8 cellular contexts compared by ENCODE assay signal in the genomic region with DNA sequence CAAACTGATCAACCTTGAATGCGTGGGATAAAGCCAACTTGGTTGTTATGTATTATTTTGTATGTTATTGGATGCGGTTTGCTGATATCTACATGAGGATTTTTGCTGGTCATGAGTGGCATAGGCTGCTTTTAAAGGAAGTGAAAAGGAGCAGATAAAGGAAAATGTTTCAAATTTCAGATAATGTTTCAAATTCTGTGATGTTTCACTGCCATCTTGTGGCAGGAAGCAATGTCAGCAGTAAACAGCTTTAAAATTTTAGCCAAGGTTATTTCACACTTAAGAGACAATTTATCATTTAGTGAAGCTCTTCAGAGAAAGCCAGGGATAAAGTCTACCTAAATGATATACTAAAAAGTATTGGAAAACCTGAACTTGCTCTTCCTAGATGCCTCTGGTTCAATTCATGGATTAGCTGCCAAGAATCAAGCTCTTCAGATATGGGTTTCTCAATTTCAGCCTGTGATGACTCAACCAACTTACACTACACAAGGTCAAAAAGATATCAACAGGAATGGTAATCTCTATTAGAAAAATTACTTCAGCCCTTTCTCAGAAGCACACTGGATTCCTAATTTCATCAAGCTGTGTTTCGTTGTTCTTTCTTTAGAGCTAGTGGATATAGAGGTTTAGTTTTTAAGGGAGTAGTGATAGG.
A peak's percentile ranks its signal among the peaks of the same experiment; 100 is the strongest.
DNase-seq lines count a peak whose midpoint lies in the region; ATAC-seq and TF ChIP-seq lines count a peak whose summit lies in the region.

No MANE protein-coding gene starts in this region.

- no peak overlapping the region for H3K4me3 Mint-ChIP-seq in Calu3 (ENCODE audit: low read depth, unreplicated experiment)

- H3K4me3 ChIP-seq in KMS-11 (IDR thresholded peaks at IDR 0.05; ENCODE audit: insufficient read depth, low read depth, low read length), result no peak overlapping the region
- H3K4me3 ChIP-seq in kidney epithelial cell (ENCODE audit: low read depth, low read length), result no peak overlapping the region

- H3K27me3 ChIP-seq in KMS-11 (ENCODE audit: insufficient read depth, low read depth), result no peaks in the 10 kb centered on the region
- no peaks in the 10 kb centered on the region for H3K27me3 ChIP-seq in kidney epithelial cell (ENCODE audit: control insufficient read depth, insufficient read depth, low read length)

- peaks cover 66% of the 10 kb centered on the region for H3K36me3 Mint-ChIP-seq in Calu3 (ENCODE audit: insufficient read depth, unreplicated experiment)

- BruUV-seq in Calu3 (replicated peaks; lab: Mats Ljungman, UMichigan), result no TSS peak

- H3K4me1 ChIP-seq in KMS-11 (ENCODE audit: low read depth, poor library complexity, severe bottlenecking), result no peaks in the 10 kb centered on the region

- H3K36me3 ChIP-seq in KMS-11 (ENCODE audit: insufficient read depth), result no peaks in the 10 kb centered on the region; the same call in 1 of the 2 replicates
- H3K36me3 ChIP-seq in kidney epithelial cell (ENCODE audit: control insufficient read depth, insufficient read depth, low read length), result no peaks in the 10 kb centered on the region

- no peak overlapping the region for H3K27ac Mint-ChIP-seq in Calu3 (ENCODE audit: unreplicated experiment)

- TF ChIP-seq CTCF in Calu3 (IDR thresholded peaks at IDR 0.05; ENCODE audit: unreplicated experiment) (peak; percentile 94), KMS-11 (conservative IDR thresholded peaks at IDR 0.05; ENCODE audit: low read depth, low read length) (peak; percentile 78), kidney epithelial cell (IDR thresholded peaks at IDR 0.05; ENCODE audit: insufficient read depth, low read length, poor library complexity, severe bottlenecking) (peak; percentile 57)

- H3K4me1 Mint-ChIP-seq in Calu3 (ENCODE audit: low read depth, unreplicated experiment), result peaks cover 11% of the 10 kb centered on the region

- H3K27me3 Mint-ChIP-seq in Calu3 (ENCODE audit: unreplicated experiment), result no peaks in the 10 kb centered on the region

- no peak overlapping the region for H3K9ac ChIP-seq in KMS-11

- no peak overlapping the region for H2AFZ ChIP-seq in KMS-11 (ENCODE audit: low read depth)

- no peak overlapping the region for H3K27ac ChIP-seq in KMS-11

- H3K4me2 ChIP-seq in KMS-11, result no peak overlapping the region

- no peaks in the 10 kb centered on the region for H3K79me2 ChIP-seq in KMS-11 (ENCODE audit: insufficient read depth, low read depth)

- CTCF ChIA-PET in Calu3 (lab: Charles Lee), result interaction anchor here (0.6 to 2.6 kb wide), 28 partner anchors 9 to 1743 kb away, joined by 3 to 22 read pairs (median 4); partner anchors contain the start of genes MRM1 and SYNRG

- no peaks in the 10 kb centered on the region for H3K9me3 Mint-ChIP-seq in Calu3 (ENCODE audit: low read depth, unreplicated experiment)

- no peak for DNase-seq in Calu3
- DNase-seq in astrocyte of the hippocampus (ENCODE audit: low read depth, low spot score), result peak; percentile 53
- no peak for DNase-seq in kidney epithelial cell (ENCODE audit: low read depth)
- no peak for DNase-seq in activated effector memory CD4-positive, alpha-beta T cell treated with anti-CD3 and anti-CD28 coated beads, Interleukin-2, amount 50 U/mL, for 16 hours
- no peak for DNase-seq in HuH-7.5 (ENCODE audit: low spot score)

- no peak for ATAC-seq in GM18861 (IDR thresholded peaks at IDR 0.05; ENCODE audit: unreplicated experiment)
- no peak for ATAC-seq in HG03460 (IDR thresholded peaks at IDR 0.05; ENCODE audit: unreplicated experiment)

- intact Hi-C loops in Calu3 (cut with micrococcal nuclease; ENCODE audit: unreplicated experiment), result loop anchor here (1.0 to 5.0 kb wide), 3 partner anchors 613 to 1743 kb away; no protein-coding TSS in a partner anchor

- no peaks in the 10 kb centered on the region for H4K20me1 ChIP-seq in KMS-11 (ENCODE audit: insufficient read depth)
